17 cellular contexts compared by ENCODE assay signal in genomic region chr15:36738817-36739216, GRCh38.
DNase-seq lines count a peak whose midpoint lies in the region; ATAC-seq and TF ChIP-seq lines count a peak whose summit lies in the region.
"Had no signal": no experiment of that assay in that cellular context is flagged by ENCODE, and none has a peak within 500 bp of the region (broad histone marks: within the 10 kb centered on the region; RNA-seq: fewer than 3 reads in every experiment).

No MANE protein-coding gene starts in this region.

- H3K36me3 Mint-ChIP-seq in WTC11 (no peaks in the 10 kb centered on the region), mesothelial cell of epicardium (peaks cover 40% of the 10 kb centered on the region)
- H3K36me3 Mint-ChIP-seq: CD14-positive monocyte had no signal

- CTCF ChIA-PET in WTC11 (lab: Charles Lee), result no interaction called here

- ATAC-seq in WTC11, result no peak
- ATAC-seq in activated CD4-positive, CD25-positive, alpha-beta regulatory T cell treated with anti-CD3 and anti-CD28 coated beads, Interleukin-2, amount 50 U/mL, for 24 hours, result no peak
- ATAC-seq: A549, HCT116, HepG2 had no signal

- H3K4me3 Mint-ChIP-seq in WTC11, result no peak overlapping the region
- no peak overlapping the region for H3K4me3 Mint-ChIP-seq in mesothelial cell of epicardium
- H3K4me3 Mint-ChIP-seq: CD14-positive monocyte; CD4-positive, alpha-beta memory T cell; HFFc6 had no signal

- no peaks in the 10 kb centered on the region for H3K27me3 Mint-ChIP-seq in WTC11 (ENCODE audit: low read depth)
- H3K27me3 Mint-ChIP-seq in mesothelial cell of epicardium (ENCODE audit: low read depth), result no peaks in the 10 kb centered on the region
- H3K27me3 Mint-ChIP-seq: CD4-positive, alpha-beta memory T cell had no signal

- DNase-seq in H4 (ENCODE audit: low spot score) (peak; percentile 42), WTC11 (ENCODE audit: low spot score) (no peak), fibroblast of gingiva (ENCODE audit: low read depth) (peak; percentile 82), mesothelial cell of epicardium (ENCODE audit: low spot score in 2 of 2, unreplicated experiment in 2 of 2) (no peak), Kasumi-1 (lab: John Stamatoyannopoulos, UW) (no peak), activated gamma-delta T cell treated with Interleukin-2 at 50 U/mL for 16 hours (no peak)
- DNase-seq: CD4-positive, alpha-beta memory T cell; DMS153; DMS79; GDM1; GM23248; HFFc6 had no signal

- no peak for TF ChIP-seq CTCF in WTC11 (IDR thresholded peaks at IDR 0.05)
- TF ChIP-seq CTCF in mesothelial cell of epicardium (IDR thresholded peaks at IDR 0.05; ENCODE audit: unreplicated experiment), result no peak

- H3K9me3 Mint-ChIP-seq in WTC11, result no peaks in the 10 kb centered on the region
- H3K9me3 Mint-ChIP-seq in mesothelial cell of epicardium, result peaks cover 3% of the 10 kb centered on the region
- H3K9me3 Mint-ChIP-seq: HFFc6 had no signal

- H3K27ac Mint-ChIP-seq in WTC11 (no peak overlapping the region), mesothelial cell of epicardium (peak overlapping the region; percentile 20)
- H3K27ac Mint-ChIP-seq: CD14-positive monocyte; CD4-positive, alpha-beta memory T cell had no signal

- POLR2A ChIA-PET in WTC11 (lab: Charles Lee), result no interaction called here

- H3K4me1 Mint-ChIP-seq in WTC11 (no peaks in the 10 kb centered on the region), mesothelial cell of epicardium (peaks cover 27% of the 10 kb centered on the region)
- H3K4me1 Mint-ChIP-seq: CD14-positive monocyte; CD4-positive, alpha-beta memory T cell had no signal

TF ChIP-seq in WTC11, 78 proteins besides CTCF, POLR2A, EP300 and RAD21:
- no peak for TF ChIP-seq NFE2L1 (CRISPR knock-in tag; IDR thresholded peaks at IDR 0.05)
- TF ChIP-seq ZNF121 (CRISPR knock-in tag; IDR thresholded peaks at IDR 0.05), result 0 out of 2 replicates have a peak, but pooled peaks have one; percentile 26

Comparison
In these comparisons a context has a peak if more than half of its experiments do, and no peak if none do; other contexts are left out.
1. DNase-seq: peak in H4 (single experiment) and fibroblast of gingiva (single experiment); none in WTC11 (single experiment), mesothelial cell of epicardium (0 of 2), Kasumi-1 (0 of 2) and activated gamma-delta T cell treated with Interleukin-2 at 50 U/mL for 16 hours (single experiment).